11 cellular contexts compared by ENCODE assay signal in the genomic region with DNA sequence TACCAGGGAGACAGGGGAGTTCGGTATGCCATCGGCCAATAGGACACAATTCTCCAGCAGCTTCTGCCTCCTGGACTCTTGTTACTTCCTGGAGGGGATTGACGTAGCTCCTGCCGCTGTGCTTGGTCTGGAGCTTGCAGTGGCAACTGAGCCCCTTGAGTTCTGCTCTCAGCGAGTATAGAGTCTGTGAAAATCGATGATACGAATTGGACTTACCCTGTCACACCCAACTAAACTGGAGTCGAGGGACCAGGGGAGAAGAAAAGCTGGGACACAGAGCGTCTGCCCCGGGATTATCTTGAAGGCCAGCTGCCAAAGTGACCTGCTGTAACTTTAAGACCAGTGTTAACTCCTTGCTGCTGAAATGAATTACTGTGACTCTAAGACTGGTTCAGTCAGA. TPM values are rescaled to one million over a fixed set of nuclear protein-coding genes. Genes with fewer than 3 reads are reported as not detected.
DNase-seq lines count a peak whose midpoint lies in the region; ATAC-seq, FAIRE-seq and TF ChIP-seq lines count a peak whose summit lies in the region.
"Had no signal": no experiment of that assay in that cellular context is flagged by ENCODE, and none has a peak within 500 bp of the region (broad histone marks: within the 10 kb centered on the region; RNA-seq: fewer than 3 reads in every experiment).

No MANE protein-coding gene starts in this region.

- FAIRE-seq in K562 (lab: Jason Lieb, UNC), result peak; percentile 87
- FAIRE-seq in urothelium cell line (lab: Jason Lieb, UNC), result no peak

- H4K20me1 ChIP-seq in K562 (replicated peaks; ENCODE audit: control insufficient read depth, insufficient read depth, low read length), result no peaks in the 10 kb centered on the region

- TF ChIP-seq EP300 in K562 (IDR thresholded peaks at IDR 0.05; ENCODE audit: low read length), result no peak

- CTCF ChIA-PET in K562 (lab: Yijun Ruan, JAX; ENCODE audit: low intra/inter-chr PET ratio), result interaction anchor here (0.6 to 0.7 kb wide), 2 partner anchors 74 to 606 kb away, joined by 3 read pairs; no protein-coding TSS in a partner anchor
- CTCF ChIA-PET in activated CD4-positive, alpha-beta memory T cell treated with anti-CD3 and anti-CD28 coated beads, Interleukin-2, amount 10 ng/mL, durations not matched to agents 7 days and 5 days (lab: Charles Lee), result no interaction called here

- H3K4me1 Mint-ChIP-seq in IgD-negative memory B cell, result peaks cover 40 to 56% (median 46%) of the 10 kb centered on the region in 3 donors
- H3K4me1 Mint-ChIP-seq in immature natural killer cell, result peaks cover 48 to 64% of the 10 kb centered on the region in 2 donors
- H3K4me1 Mint-ChIP-seq in activated CD4-positive, alpha-beta memory T cell treated with anti-CD3 and anti-CD28 coated beads, Interleukin-2, amount 10 ng/mL, durations not matched to agents 7 days and 5 days, result peaks cover 37% of the 10 kb centered on the region

- H3K27ac ChIP-seq in K562 (ENCODE audit: extremely low read depth, low read depth, low read length), result peak overlapping the region; percentile 82
- H3K27ac ChIP-seq in rectal smooth muscle tissue (ENCODE audit: low read depth, low read length), result peak overlapping the region; percentile 21

- intact Hi-C loops in K562 (cut with micrococcal nuclease), result no loop called here

- TF ChIP-seq RAD21 in K562 (CRISPR knock-in tag; conservative IDR thresholded peaks at IDR 0.05 in 1 of 2, IDR thresholded peaks at IDR 0.05 in 1 of 2), result no peak

- peak overlapping the region; percentile 84 for H3K4me2 ChIP-seq in K562 (ENCODE audit: insufficient read depth, low read length)

- H2AFZ ChIP-seq in K562 (ENCODE audit: low read depth, low read length), result peak overlapping the region; percentile 82

- H3K9me3 Mint-ChIP-seq in IgD-negative memory B cell (peaks cover 0 to 9% (median 4%) of the 10 kb centered on the region in 3 donors), immature natural killer cell (peaks cover 0 to 13% (median 8%) of the 10 kb centered on the region in 6 donors)
- H3K9me3 Mint-ChIP-seq in activated CD4-positive, alpha-beta memory T cell treated with anti-CD3 and anti-CD28 coated beads, Interleukin-2, amount 10 ng/mL, durations not matched to agents 7 days and 5 days, result peaks cover 18% of the 10 kb centered on the region

- H3K27me3 ChIP-seq in K562 (ENCODE audit: control insufficient read depth in 2 of 2, insufficient read depth in 2 of 2, low read length in 2 of 2) (no peaks in the 10 kb centered on the region), rectal smooth muscle tissue (ENCODE audit: control insufficient read depth, insufficient read depth, low read length) (no peaks in the 10 kb centered on the region)

- in situ Hi-C loops in K562 (cut with MboI), result no loop called here

- H3K27ac Mint-ChIP-seq in IgD-negative memory B cell (peak overlapping the region in 1 of 3 donors; percentile 42), immature natural killer cell (peak overlapping the region in 4 of 6 donors; percentile 4 to 36 (median 24))
- no peak overlapping the region for H3K27ac Mint-ChIP-seq in activated CD4-positive, alpha-beta memory T cell treated with anti-CD3 and anti-CD28 coated beads, Interleukin-2, amount 10 ng/mL, durations not matched to agents 7 days and 5 days

- POLR2A ChIA-PET in K562 (lab: Yijun Ruan, JAX), result interaction anchor here (0.6 to 2.3 kb wide), 6 partner anchors 16 to 67 kb away, joined by 3 to 11 read pairs (median 4); a partner anchor contains a TSS
- POLR2A ChIA-PET in activated CD4-positive, alpha-beta memory T cell treated with anti-CD3 and anti-CD28 coated beads, Interleukin-2, amount 10 ng/mL, durations not matched to agents 7 days and 5 days (lab: Charles Lee), result interaction anchor here (0.7 kb wide), 1 partner anchor 12 kb away, joined by 3 read pairs; no protein-coding TSS in a partner anchor

- peaks cover 14% of the 10 kb centered on the region for H3K9me3 ChIP-seq in K562 (replicated peaks; ENCODE audit: control insufficient read depth, insufficient read depth, low read depth, low read length)

- H3K9me1 ChIP-seq in K562 (ENCODE audit: control insufficient read depth, insufficient read depth, low read length), result no peaks in the 10 kb centered on the region

- H3K36me3 ChIP-seq in K562 (ENCODE audit: control insufficient read depth, insufficient read depth, low read length) (peaks cover 3% of the 10 kb centered on the region; the same call in 1 of the 3 replicates), rectal smooth muscle tissue (ENCODE audit: control insufficient read depth, insufficient read depth, low read length) (no peaks in the 10 kb centered on the region)

- 13% methylated on average over 10 of the region's 10 CpGs for WGBS in K562 (ENCODE audit: insufficient coverage, low coverage, missing lambda C conversion rate)

- H3K36me3 Mint-ChIP-seq in IgD-negative memory B cell, result peaks cover 16% of the 10 kb centered on the region
- peaks cover 13 to 20% (median 15%) of the 10 kb centered on the region in 3 donors for H3K36me3 Mint-ChIP-seq in immature natural killer cell
- H3K36me3 Mint-ChIP-seq in activated CD4-positive, alpha-beta memory T cell treated with anti-CD3 and anti-CD28 coated beads, Interleukin-2, amount 10 ng/mL, durations not matched to agents 7 days and 5 days (ENCODE audit: low read depth), result peaks cover 73% of the 10 kb centered on the region

- H3K4me3 Mint-ChIP-seq in IgD-negative memory B cell (peak overlapping the region in 3 of 4 donors; percentile 48 to 73 (median 73)), immature natural killer cell (no peak overlapping the region)
- no peak overlapping the region for H3K4me3 Mint-ChIP-seq in activated CD4-positive, alpha-beta memory T cell treated with anti-CD3 and anti-CD28 coated beads, Interleukin-2, amount 10 ng/mL, durations not matched to agents 7 days and 5 days

- no peak for TF ChIP-seq CTCF in K562 (IDR thresholded peaks at IDR 0.05 in 2 of 3, conservative IDR thresholded peaks at IDR 0.05 in 1 of 3; ENCODE audit: insufficient read depth in 2 of 3, low read depth in 1 of 3, low read length in 3 of 3)

- H3K79me2 ChIP-seq in K562 (ENCODE audit: control insufficient read depth, insufficient read depth, low read length), result peaks cover 70% of the 10 kb centered on the region

- ATAC-seq in K562, result peak; percentile 82

- H3K4me1 ChIP-seq in K562 (replicated peaks in 1 of 2; ENCODE audit: control insufficient read depth in 2 of 2, insufficient read depth in 2 of 2, low read length in 2 of 2), result peaks cover 27 to 47% of the 10 kb centered on the region in 2 experiments
- peaks cover 13% of the 10 kb centered on the region for H3K4me1 ChIP-seq in rectal smooth muscle tissue (ENCODE audit: control insufficient read depth, insufficient read depth, low read length)

- no peak for TF ChIP-seq POLR2A in K562 (conservative IDR thresholded peaks at IDR 0.05)

- no TSS peak for BruUV-seq in K562 (replicated peaks; lab: Mats Ljungman, UMichigan)

- H3K4me3 ChIP-seq in K562 (peak overlapping the region; percentile 21; the same call in 1 of the 2 replicates), rectal smooth muscle tissue (ENCODE audit: low read length) (no peak overlapping the region)

- peak overlapping the region; percentile 56 to 80; a peak in 3 of 4 replicates for H3K9ac ChIP-seq in K562 (ENCODE audit: insufficient read depth in 1 of 2, low read depth in 2 of 2, low read length in 2 of 2)
- no peak overlapping the region for H3K9ac ChIP-seq in rectal smooth muscle tissue (ENCODE audit: low read length)

- DNase-seq in K562 (ENCODE audit: extremely low read depth in 1 of 4, low spot score in 3 of 4), result peak in 2 of 4 experiments; percentile 49 to 67
- no peak for DNase-seq in immature natural killer cell
- no peak for DNase-seq in hippocampal formation (lab: John Stamatoyannopoulos, UW)
- no peak for DNase-seq in NCI-H774 (lab: John Stamatoyannopoulos, UW)
- DNase-seq in urothelium cell line (ENCODE audit: low spot score), result no peak
- DNase-seq in activated CD4-positive, alpha-beta memory T cell treated with anti-CD3 and anti-CD28 coated beads, Interleukin-2, amount 10 ng/mL, durations not matched to agents 7 days and 5 days, result no peak
- DNase-seq: activated T-cell treated with anti-CD3 and anti-CD28 coated beads, Interleukin-2, amount 50 U/mL, for 48 hours; HCEC 1CT; T-helper 9 cell had no signal

- H3K27me3 Mint-ChIP-seq in IgD-negative memory B cell, result no peaks in the 10 kb centered on the region
- peaks cover 0 to 6% (median 0%) of the 10 kb centered on the region in 3 donors for H3K27me3 Mint-ChIP-seq in immature natural killer cell (ENCODE audit: low read depth in 3 of 3)
- no peaks in the 10 kb centered on the region for H3K27me3 Mint-ChIP-seq in activated CD4-positive, alpha-beta memory T cell treated with anti-CD3 and anti-CD28 coated beads, Interleukin-2, amount 10 ng/mL, durations not matched to agents 7 days and 5 days

RNA-seq across cellular contexts. Expression of a gene that starts 22.2 kb away (rescaled TPM):
- 44.4 TPM for polyA plus RNA-seq in IgD-negative memory B cell
- 109 and 129 TPM in 2 replicates for total RNA-seq in K562 (2011; cell fraction: chromatin; rRNA removed; ENCODE audit: low replicate concordance)
- 35.9 and 51.7 TPM in 2 replicates for total RNA-seq in K562 (2011; cell fraction: nucleolus; rRNA removed)
- 51.8 and 54.6 TPM in 2 replicates for total RNA-seq in K562 (2011; cell fraction: nucleoplasm; rRNA removed)
- 10.9 and 14.8 TPM in 2 replicates for total RNA-seq in K562 (2014; rRNA removed)
- 14.0 and 14.5 TPM in 2 replicates for total RNA-seq in K562 (2014; rRNA removed; fragmentation: Illumina TruSeq; extraction: Trizol)
- 14.8 and 15.2 TPM in 2 replicates for total RNA-seq in K562 (2015; rRNA removed; fragmentation: Illumina TruSeq; extraction: Trizol)
- total RNA-seq in K562 (2021), result 38.4 and 39.7 TPM in 2 replicates
- 20.6 and 33.1 TPM in 2 replicates for polyA plus RNA-seq in K562 (2011; rRNA removed)
- 15.2 and 43.7 TPM in 2 replicates for polyA plus RNA-seq in K562 (2011; cell fraction: cytosol; rRNA removed)
- polyA plus RNA-seq in K562 (2011; cell fraction: nucleus; rRNA removed), result 28.8 and 53.9 TPM in 2 replicates
- 25.9 and 29.6 TPM in 2 replicates for polyA plus RNA-seq in K562 (2012)
- 27.0 and 27.6 TPM in 2 replicates for polyA plus RNA-seq in K562 (2014; fragmentation: Illumina TruSeq; extraction: Trizol)
- polyA plus RNA-seq in K562 (2014; fragmentation: Nextera tagmentation; extraction: Ambion mirVana), result 1 to 10 TPM; 3.1 to 4.1 TPM
- polyA plus RNA-seq in K562 (2014; rRNA removed), result 16.3 and 16.7 TPM in 2 replicates
- polyA minus RNA-seq in K562 (2011; rRNA and poly(A)+ RNA removed), result 37.5 and 51.6 TPM in 2 replicates
- polyA minus RNA-seq in K562 (2011; cell fraction: cytosol; rRNA and poly(A)+ RNA removed), result 29.5 and 45.5 TPM in 2 replicates
- 18.3 and 26.1 TPM in 2 replicates for polyA minus RNA-seq in K562 (2011; cell fraction: nucleus; rRNA and poly(A)+ RNA removed)
- 10 to 100 TPM; 14.8 to 25.6 (median 19.4) TPM for polyA plus RNA-seq in immature natural killer cell
- 10 to 100 TPM; 77.2 to 82.2 TPM for total RNA-seq in activated CD4-positive, alpha-beta memory T cell treated with anti-CD3 and anti-CD28 coated beads, Interleukin-2, amount 10 ng/mL, durations not matched to agents 7 days and 5 days

Comparison
In these comparisons a context has a peak if more than half of its experiments do, and no peak if none do; other contexts are left out.
1. H3K4me3 Mint-ChIP-seq: peak in IgD-negative memory B cell (3 of 4); none in immature natural killer cell (0 of 5) and activated CD4-positive, alpha-beta memory T cell treated with anti-CD3 and anti-CD28 coated beads, Interleukin-2, amount 10 ng/mL, durations not matched to agents 7 days and 5 days (single experiment).